1 cellular context compared by ENCODE assay signal in the genomic region with DNA sequence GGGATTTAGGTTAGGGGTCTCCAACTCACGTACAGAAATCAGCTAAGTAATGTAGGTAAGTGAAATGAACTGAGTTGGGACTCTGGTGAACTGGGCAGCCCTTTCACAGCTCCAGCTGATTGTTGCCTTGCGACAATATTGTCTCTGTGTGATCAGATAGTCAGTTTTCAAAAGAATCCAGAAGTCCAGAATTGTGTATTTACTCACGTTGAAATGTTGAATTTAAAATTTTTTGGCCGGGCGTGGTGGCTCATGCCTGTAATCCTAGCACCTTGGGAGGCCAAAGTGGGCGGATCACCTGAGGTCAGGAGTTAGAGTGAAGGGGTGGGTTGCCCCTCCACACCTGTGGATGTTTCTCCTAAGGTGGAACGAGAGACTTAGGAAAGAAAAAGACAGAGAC.
TF ChIP-seq lines count a peak whose summit lies in the region.

No MANE protein-coding gene starts in this region.

TF ChIP-seq in GM23338, 12 proteins besides CTCF, POLR2A, EP300 and RAD21 (continued from another document):
- TF ChIP-seq, protein P1, sequence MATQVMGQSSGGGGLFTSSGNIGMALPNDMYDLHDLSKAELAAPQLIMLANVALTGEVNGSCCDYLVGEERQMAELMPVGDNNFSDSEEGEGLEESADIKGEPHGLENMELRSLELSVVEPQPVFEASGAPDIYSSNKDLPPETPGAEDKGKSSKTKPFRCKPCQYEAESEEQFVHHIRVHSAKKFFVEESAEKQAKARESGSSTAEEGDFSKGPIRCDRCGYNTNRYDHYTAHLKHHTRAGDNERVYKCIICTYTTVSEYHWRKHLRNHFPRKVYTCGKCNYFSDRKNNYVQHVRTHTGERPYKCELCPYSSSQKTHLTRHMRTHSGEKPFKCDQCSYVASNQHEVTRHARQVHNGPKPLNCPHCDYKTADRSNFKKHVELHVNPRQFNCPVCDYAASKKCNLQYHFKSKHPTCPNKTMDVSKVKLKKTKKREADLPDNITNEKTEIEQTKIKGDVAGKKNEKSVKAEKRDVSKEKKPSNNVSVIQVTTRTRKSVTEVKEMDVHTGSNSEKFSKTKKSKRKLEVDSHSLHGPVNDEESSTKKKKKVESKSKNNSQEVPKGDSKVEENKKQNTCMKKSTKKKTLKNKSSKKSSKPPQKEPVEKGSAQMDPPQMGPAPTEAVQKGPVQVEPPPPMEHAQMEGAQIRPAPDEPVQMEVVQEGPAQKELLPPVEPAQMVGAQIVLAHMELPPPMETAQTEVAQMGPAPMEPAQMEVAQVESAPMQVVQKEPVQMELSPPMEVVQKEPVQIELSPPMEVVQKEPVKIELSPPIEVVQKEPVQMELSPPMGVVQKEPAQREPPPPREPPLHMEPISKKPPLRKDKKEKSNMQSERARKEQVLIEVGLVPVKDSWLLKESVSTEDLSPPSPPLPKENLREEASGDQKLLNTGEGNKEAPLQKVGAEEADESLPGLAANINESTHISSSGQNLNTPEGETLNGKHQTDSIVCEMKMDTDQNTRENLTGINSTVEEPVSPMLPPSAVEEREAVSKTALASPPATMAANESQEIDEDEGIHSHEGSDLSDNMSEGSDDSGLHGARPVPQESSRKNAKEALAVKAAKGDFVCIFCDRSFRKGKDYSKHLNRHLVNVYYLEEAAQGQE (IDR thresholded peaks at IDR 0.05; ENCODE audit: unreplicated experiment) = no peak
- TF ChIP-seq, protein P2, sequence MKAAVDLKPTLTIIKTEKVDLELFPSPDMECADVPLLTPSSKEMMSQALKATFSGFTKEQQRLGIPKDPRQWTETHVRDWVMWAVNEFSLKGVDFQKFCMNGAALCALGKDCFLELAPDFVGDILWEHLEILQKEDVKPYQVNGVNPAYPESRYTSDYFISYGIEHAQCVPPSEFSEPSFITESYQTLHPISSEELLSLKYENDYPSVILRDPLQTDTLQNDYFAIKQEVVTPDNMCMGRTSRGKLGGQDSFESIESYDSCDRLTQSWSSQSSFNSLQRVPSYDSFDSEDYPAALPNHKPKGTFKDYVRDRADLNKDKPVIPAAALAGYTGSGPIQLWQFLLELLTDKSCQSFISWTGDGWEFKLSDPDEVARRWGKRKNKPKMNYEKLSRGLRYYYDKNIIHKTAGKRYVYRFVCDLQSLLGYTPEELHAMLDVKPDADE (IDR thresholded peaks at IDR 0.05) = no peak
- TF ChIP-seq, protein P3, sequence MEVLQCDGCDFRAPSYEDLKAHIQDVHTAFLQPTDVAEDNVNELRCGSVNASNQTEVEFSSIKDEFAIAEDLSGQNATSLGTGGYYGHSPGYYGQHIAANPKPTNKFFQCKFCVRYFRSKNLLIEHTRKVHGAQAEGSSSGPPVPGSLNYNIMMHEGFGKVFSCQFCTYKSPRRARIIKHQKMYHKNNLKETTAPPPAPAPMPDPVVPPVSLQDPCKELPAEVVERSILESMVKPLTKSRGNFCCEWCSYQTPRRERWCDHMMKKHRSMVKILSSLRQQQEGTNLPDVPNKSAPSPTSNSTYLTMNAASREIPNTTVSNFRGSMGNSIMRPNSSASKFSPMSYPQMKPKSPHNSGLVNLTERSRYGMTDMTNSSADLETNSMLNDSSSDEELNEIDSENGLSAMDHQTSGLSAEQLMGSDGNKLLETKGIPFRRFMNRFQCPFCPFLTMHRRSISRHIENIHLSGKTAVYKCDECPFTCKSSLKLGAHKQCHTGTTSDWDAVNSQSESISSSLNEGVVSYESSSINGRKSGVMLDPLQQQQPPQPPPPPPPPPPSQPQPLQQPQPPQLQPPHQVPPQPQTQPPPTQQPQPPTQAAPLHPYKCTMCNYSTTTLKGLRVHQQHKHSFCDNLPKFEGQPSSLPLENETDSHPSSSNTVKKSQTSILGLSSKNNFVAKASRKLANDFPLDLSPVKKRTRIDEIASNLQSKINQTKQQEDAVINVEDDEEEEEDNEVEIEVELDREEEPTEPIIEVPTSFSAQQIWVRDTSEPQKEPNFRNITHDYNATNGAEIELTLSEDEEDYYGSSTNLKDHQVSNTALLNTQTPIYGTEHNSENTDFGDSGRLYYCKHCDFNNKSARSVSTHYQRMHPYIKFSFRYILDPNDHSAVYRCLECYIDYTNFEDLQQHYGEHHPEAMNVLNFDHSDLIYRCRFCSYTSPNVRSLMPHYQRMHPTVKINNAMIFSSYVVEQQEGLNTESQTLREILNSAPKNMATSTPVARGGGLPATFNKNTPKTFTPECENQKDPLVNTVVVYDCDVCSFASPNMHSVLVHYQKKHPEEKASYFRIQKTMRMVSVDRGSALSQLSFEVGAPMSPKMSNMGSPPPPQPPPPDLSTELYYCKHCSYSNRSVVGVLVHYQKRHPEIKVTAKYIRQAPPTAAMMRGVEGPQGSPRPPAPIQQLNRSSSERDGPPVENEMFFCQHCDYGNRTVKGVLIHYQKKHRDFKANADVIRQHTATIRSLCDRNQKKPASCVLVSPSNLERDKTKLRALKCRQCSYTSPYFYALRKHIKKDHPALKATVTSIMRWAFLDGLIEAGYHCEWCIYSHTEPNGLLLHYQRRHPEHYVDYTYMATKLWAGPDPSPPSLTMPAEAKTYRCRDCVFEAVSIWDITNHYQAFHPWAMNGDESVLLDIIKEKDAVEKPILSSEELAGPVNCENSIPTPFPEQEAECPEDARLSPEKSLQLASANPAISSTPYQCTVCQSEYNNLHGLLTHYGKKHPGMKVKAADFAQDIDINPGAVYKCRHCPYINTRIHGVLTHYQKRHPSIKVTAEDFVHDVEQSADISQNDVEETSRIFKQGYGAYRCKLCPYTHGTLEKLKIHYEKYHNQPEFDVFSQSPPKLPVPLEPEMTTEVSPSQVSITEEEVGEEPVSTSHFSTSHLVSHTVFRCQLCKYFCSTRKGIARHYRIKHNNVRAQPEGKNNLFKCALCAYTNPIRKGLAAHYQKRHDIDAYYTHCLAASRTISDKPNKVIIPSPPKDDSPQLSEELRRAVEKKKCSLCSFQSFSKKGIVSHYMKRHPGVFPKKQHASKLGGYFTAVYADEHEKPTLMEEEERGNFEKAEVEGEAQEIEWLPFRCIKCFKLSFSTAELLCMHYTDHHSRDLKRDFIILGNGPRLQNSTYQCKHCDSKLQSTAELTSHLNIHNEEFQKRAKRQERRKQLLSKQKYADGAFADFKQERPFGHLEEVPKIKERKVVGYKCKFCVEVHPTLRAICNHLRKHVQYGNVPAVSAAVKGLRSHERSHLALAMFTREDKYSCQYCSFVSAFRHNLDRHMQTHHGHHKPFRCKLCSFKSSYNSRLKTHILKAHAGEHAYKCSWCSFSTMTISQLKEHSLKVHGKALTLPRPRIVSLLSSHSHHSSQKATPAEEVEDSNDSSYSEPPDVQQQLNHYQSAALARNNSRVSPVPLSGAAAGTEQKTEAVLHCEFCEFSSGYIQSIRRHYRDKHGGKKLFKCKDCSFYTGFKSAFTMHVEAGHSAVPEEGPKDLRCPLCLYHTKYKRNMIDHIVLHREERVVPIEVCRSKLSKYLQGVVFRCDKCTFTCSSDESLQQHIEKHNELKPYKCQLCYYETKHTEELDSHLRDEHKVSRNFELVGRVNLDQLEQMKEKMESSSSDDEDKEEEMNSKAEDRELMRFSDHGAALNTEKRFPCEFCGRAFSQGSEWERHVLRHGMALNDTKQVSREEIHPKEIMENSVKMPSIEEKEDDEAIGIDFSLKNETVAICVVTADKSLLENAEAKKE (CRISPR knock-in tag; IDR thresholded peaks at IDR 0.05) = no peak
- TF ChIP-seq CREB1 (CRISPR knock-in tag; IDR thresholded peaks at IDR 0.05; ENCODE audit: low read depth) = no peak
- no peak for TF ChIP-seq POLR2AphosphoS5 (IDR thresholded peaks at IDR 0.05; ENCODE audit: low read depth)
- no peak for TF ChIP-seq ZNF331 (CRISPR knock-in tag; IDR thresholded peaks at IDR 0.05; ENCODE audit: low read depth)
